8 cellular contexts compared by ENCODE assay signal in the genomic region with DNA sequence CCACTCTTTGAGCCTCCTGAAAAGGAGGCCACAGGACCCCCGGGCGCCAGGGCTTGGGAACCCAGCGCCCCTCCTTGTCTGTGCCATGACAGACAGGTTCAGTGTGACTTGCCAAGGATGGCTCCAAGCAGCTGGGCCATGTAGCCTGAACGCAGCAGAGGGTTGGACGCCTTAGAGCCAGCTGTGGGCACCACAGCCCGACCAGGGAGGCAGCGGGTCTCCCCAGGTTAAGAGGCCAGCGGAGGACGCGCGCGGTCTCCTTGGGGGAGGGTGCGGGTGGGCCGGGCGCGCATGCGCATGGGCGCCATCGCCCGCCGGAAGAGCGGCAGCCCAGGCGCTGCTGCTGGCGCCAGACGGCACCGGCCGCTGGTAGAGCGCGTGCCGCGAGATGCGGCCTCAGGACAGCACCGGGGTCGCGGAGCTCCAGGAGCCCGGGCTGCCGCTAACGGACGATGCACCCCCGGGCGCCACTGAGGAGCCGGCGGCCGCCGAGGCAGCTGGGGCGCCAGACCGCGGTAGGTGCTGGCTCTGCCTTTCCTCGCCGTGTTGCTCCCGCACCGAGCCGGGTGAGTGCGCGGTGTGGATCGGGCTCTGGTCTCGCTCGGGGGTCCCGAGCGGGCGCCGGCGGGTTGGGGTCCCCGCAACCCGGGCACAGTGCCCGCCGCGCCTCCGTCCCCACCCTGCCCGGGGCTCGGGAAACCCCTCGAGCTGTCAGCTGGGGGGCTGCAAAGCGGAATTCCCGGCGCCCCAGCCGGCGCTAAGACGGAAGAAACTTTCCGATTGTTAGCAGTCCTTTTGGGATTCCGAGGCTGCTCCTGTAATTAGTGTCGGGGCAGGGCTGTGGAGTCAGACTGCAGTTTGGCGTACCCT. TPM values are rescaled to one million over a fixed set of nuclear protein-coding genes. Genes with fewer than 3 reads are reported as not detected.
DNase-seq lines count a peak whose midpoint lies in the region; ATAC-seq and TF ChIP-seq lines count a peak whose summit lies in the region.

A gene with protein sequence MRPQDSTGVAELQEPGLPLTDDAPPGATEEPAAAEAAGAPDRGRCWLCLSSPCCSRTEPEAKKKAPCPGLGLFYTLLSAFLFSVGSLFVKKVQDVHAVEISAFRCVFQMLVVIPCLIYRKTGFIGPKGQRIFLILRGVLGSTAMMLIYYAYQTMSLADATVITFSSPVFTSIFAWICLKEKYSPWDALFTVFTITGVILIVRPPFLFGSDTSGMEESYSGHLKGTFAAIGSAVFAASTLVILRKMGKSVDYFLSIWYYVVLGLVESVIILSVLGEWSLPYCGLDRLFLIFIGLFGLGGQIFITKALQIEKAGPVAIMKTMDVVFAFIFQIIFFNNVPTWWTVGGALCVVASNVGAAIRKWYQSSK (plus strand): TSS at position 333 of the 870 bp plus-strand sequence. CDS start 56 bp downstream, at position 389.

- peak in 1 of 2 donors; percentile 73 for TF ChIP-seq POLR2A in heart left ventricle (IDR thresholded peaks at IDR 0.05)

- H3K4me1 ChIP-seq in GM23338 (ENCODE audit: insufficient read depth) = peaks cover 6% of the 10 kb centered on the region; the same call in 1 of the 2 replicates
- peaks cover 11% of the 10 kb centered on the region for H3K4me1 ChIP-seq in Karpas-422 (ENCODE audit: low read length)
- peaks cover 0 to 23% (median 9%) of the 10 kb centered on the region in 12 donors for H3K4me1 ChIP-seq in heart left ventricle
- H3K4me1 ChIP-seq in upper lobe of right lung = peaks cover 9% of the 10 kb centered on the region

- intact Hi-C loops in heart left ventricle (cut with DNase I) (loop anchor here in 1 of 10 donors (10.0 kb wide), 1 partner anchor 551 kb away; no protein-coding TSS in a partner anchor), posterior cingulate gyrus (cut with DNase I) (no loop called here), upper lobe of right lung (cut with DNase I) (no loop called here)

- DNase-seq in GDM1 (lab: John Stamatoyannopoulos, UW) = peak; percentile 77
- DNase-seq in GM23338 (ENCODE audit: low spot score) = peak; percentile 77
- DNase-seq in Karpas-422 = peak; percentile 80
- DNase-seq in SKM-1 (lab: John Stamatoyannopoulos, UW; ENCODE audit: unreplicated experiment) = peak; percentile 21
- peak; percentile 44 to 88 (median 69) for DNase-seq in heart left ventricle
- DNase-seq in posterior cingulate gyrus = peak; percentile 24 to 92 (median 62)
- peak; percentile 87 for DNase-seq in upper lobe of right lung

- H3K9me3 Mint-ChIP-seq in GM23338 = no peaks in the 10 kb centered on the region; the same call in 2 of the 3 replicates
- H3K9me3 Mint-ChIP-seq in activated naive CD8-positive, alpha-beta T cell (ENCODE audit: low read depth) = no peaks in the 10 kb centered on the region

- peak within 1 kb of the TSS; percentile 88 for H3K4me3 Mint-ChIP-seq in GM23338
- peak within 1 kb of the TSS; percentile 87 for H3K4me3 Mint-ChIP-seq in activated naive CD8-positive, alpha-beta T cell

- no peaks in the 10 kb centered on the region for H3F3A ChIP-seq in GM23338 (replicated peaks; ENCODE audit: low read depth)

- H3K36me3 ChIP-seq in GM23338 (ENCODE audit: insufficient read depth) (no peaks in the 10 kb centered on the region), Karpas-422 (ENCODE audit: insufficient read depth, low read length) (no peaks in the 10 kb centered on the region), heart left ventricle (no peaks in the 10 kb centered on the region), upper lobe of right lung (no peaks in the 10 kb centered on the region)

- H3K9ac ChIP-seq in Karpas-422 (ENCODE audit: low read length) = peak within 1 kb of the TSS; percentile 75

- H3K4me2 ChIP-seq in GM23338 (peak within 1 kb of the TSS; percentile 80), Karpas-422 (ENCODE audit: low read depth, low read length, poor library complexity, severe bottlenecking) (peak within 1 kb of the TSS; percentile 82)

- peak within 1 kb of the TSS; percentile 82 for H3K4me3 ChIP-seq in GM23338
- peak within 1 kb of the TSS; percentile 70 for H3K4me3 ChIP-seq in Karpas-422 (ENCODE audit: low read length)
- peak within 1 kb of the TSS; percentile 67 to 95 (median 80) for H3K4me3 ChIP-seq in heart left ventricle
- peak within 1 kb of the TSS; percentile 85 for H3K4me3 ChIP-seq in upper lobe of right lung

- H3K27me3 Mint-ChIP-seq in GM23338 (ENCODE audit: insufficient read depth, low read depth, poor library complexity) = peaks cover 16% of the 10 kb centered on the region
- peaks cover 2% of the 10 kb centered on the region for H3K27me3 Mint-ChIP-seq in activated naive CD8-positive, alpha-beta T cell

- H3K36me3 Mint-ChIP-seq in GM23338 (ENCODE audit: low read depth) = no peaks in the 10 kb centered on the region
- peaks cover 7% of the 10 kb centered on the region for H3K36me3 Mint-ChIP-seq in activated naive CD8-positive, alpha-beta T cell

- H3K27me3 ChIP-seq in GM23338 (ENCODE audit: insufficient read depth) (peaks cover 50% of the 10 kb centered on the region), Karpas-422 (ENCODE audit: low read length) (no peaks in the 10 kb centered on the region), heart left ventricle (no peaks in the 10 kb centered on the region), upper lobe of right lung (no peaks in the 10 kb centered on the region)

- 0 out of 2 replicates have a peak, but pooled peaks cover 3% of the 10 kb centered on the region for H3K79me2 ChIP-seq in GM23338 (replicated peaks; ENCODE audit: insufficient read depth)
- H3K79me2 ChIP-seq in Karpas-422 (ENCODE audit: low read length) = no peaks in the 10 kb centered on the region

- H4K20me1 ChIP-seq in GM23338 (replicated peaks; ENCODE audit: insufficient read depth) = peaks cover 6% of the 10 kb centered on the region; the same call in 1 of the 2 replicates
- no peaks in the 10 kb centered on the region for H4K20me1 ChIP-seq in Karpas-422 (ENCODE audit: insufficient read depth, low read depth, low read length)

- no peak within 1 kb of the TSS for H3K27ac ChIP-seq in GM23338 (ENCODE audit: low read depth)
- no peak within 1 kb of the TSS for H3K27ac ChIP-seq in Karpas-422 (ENCODE audit: low read length)
- H3K27ac ChIP-seq in heart left ventricle = peak within 1 kb of the TSS in 8 of 12 donors; percentile 19 to 64 (median 49)
- peak within 1 kb of the TSS; percentile 55 for H3K27ac ChIP-seq in upper lobe of right lung

- H2AFZ ChIP-seq in GM23338 (peak within 1 kb of the TSS; percentile 100), Karpas-422 (ENCODE audit: low read length) (peak within 1 kb of the TSS; percentile 97)

- no peaks in the 10 kb centered on the region for H3K9me2 ChIP-seq in GM23338 (ENCODE audit: insufficient read depth)
- H3K9me2 ChIP-seq in Karpas-422 (replicated peaks; ENCODE audit: insufficient read depth, low read length) = no peaks in the 10 kb centered on the region

- no peaks in the 10 kb centered on the region for H3K9me3 ChIP-seq in Karpas-422 (ENCODE audit: low read length)
- no peaks in the 10 kb centered on the region for H3K9me3 ChIP-seq in heart left ventricle
- H3K9me3 ChIP-seq in upper lobe of right lung = no peaks in the 10 kb centered on the region

- H3K4me1 Mint-ChIP-seq in GM23338 = peaks cover 25% of the 10 kb centered on the region
- H3K4me1 Mint-ChIP-seq in activated naive CD8-positive, alpha-beta T cell (ENCODE audit: low read depth) = peaks cover 39% of the 10 kb centered on the region

- WGBS in heart left ventricle, 4 donors = 0 to 2% (median 1%) methylated on average over 12 to 82 of the region's 82 CpGs

- H3K27ac Mint-ChIP-seq in GM23338 = no peak within 1 kb of the TSS
- H3K27ac Mint-ChIP-seq in activated naive CD8-positive, alpha-beta T cell = peak within 1 kb of the TSS; percentile 81

- TF ChIP-seq CTCF in GM23338 (conservative IDR thresholded peaks at IDR 0.05; ENCODE audit: low read depth in 2 of 2) (no peak), heart left ventricle (IDR thresholded peaks at IDR 0.05) (no peak), upper lobe of right lung (IDR thresholded peaks at IDR 0.05) (peak; percentile 7)

- ATAC-seq in GM23338 (peak; percentile 89), heart left ventricle (peak; percentile 55 to 98 (median 93)), upper lobe of right lung (peak; percentile 96)

TF ChIP-seq in GM23338, 12 proteins besides CTCF, POLR2A, EP300 and RAD21 (continues in another document):
- TF ChIP-seq EZH2 (IDR thresholded peaks at IDR 0.05; ENCODE audit: low read depth, unreplicated experiment) (peak; percentile 44), STAT1 (IDR thresholded peaks at IDR 0.05; ENCODE audit: unreplicated experiment) (no peak), ZNF114 (CRISPR knock-in tag; IDR thresholded peaks at IDR 0.05) (no peak), POLR2AphosphoS5 (IDR thresholded peaks at IDR 0.05; ENCODE audit: low read depth) (peak; percentile 85)
- TF ChIP-seq, protein P1, sequence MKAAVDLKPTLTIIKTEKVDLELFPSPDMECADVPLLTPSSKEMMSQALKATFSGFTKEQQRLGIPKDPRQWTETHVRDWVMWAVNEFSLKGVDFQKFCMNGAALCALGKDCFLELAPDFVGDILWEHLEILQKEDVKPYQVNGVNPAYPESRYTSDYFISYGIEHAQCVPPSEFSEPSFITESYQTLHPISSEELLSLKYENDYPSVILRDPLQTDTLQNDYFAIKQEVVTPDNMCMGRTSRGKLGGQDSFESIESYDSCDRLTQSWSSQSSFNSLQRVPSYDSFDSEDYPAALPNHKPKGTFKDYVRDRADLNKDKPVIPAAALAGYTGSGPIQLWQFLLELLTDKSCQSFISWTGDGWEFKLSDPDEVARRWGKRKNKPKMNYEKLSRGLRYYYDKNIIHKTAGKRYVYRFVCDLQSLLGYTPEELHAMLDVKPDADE (IDR thresholded peaks at IDR 0.05) = no peak

RNA-seq across cellular contexts. Expression of the gene that starts here (rescaled TPM):
- 3.9 and 7.2 TPM in 2 replicates for total RNA-seq in GM23338 (2014; rRNA removed; shearing (Covaris generic))
- 3.3 and 4.1 TPM in 2 replicates for polyA plus RNA-seq in GM23338 (2016; fragmentation: Nextera tagmentation; extraction: Ambion mirVana)
- total RNA-seq in Karpas-422 (2014; rRNA removed; shearing (Covaris generic); ENCODE audit: low replicate concordance) = 1.5 and 2.1 TPM in 2 replicates
- total RNA-seq in heart left ventricle = 1 to 10 TPM; 1.5 to 4.1 (median 2.6) TPM
- 1 to 10 TPM; 1.3 to 1.6 TPM for polyA plus RNA-seq in heart left ventricle
- total RNA-seq in upper lobe of right lung = 4.4 TPM

Comparison
In these comparisons a context has a peak if more than half of its experiments do, and no peak if none do; other contexts are left out.
1. DNase-seq: peak in every context shown above with its lines; median percentile 87 in upper lobe of right lung; 80 in Karpas-422; 77 in GDM1; 77 in GM23338; 69 in heart left ventricle; 62 in posterior cingulate gyrus; 21 in SKM-1.
2. H3K27ac ChIP-seq: peak in heart left ventricle (8 of 12) and upper lobe of right lung (single experiment); none in GM23338 (single experiment) and Karpas-422 (single experiment).
3. Peak in every context shown above with its lines, with median percentiles within 50 percentile points of each other: ATAC-seq and H3K4me3 ChIP-seq.